7 cellular contexts compared by ENCODE assay signal in genomic region chr14:93984987-93985410, GRCh38. TPM values are rescaled to one million over a fixed set of nuclear protein-coding genes. Genes with fewer than 3 reads are reported as not detected.
DNase-seq lines count a peak whose midpoint lies in the region; ATAC-seq and TF ChIP-seq lines count a peak whose summit lies in the region.

No MANE protein-coding gene starts in this region.

- H3K4me3 ChIP-seq in SJCRH30 (no peak overlapping the region), stomach (no peak overlapping the region)

- intact Hi-C loops in stomach (cut with DNase I; ENCODE audit: low total_unique reads), result no loop called here

- H3K4me1 Mint-ChIP-seq in effector memory CD8-positive, alpha-beta T cell (ENCODE audit: low read depth in 2 of 2), result peaks cover 5 to 10% of the 10 kb centered on the region in 2 donors

- H3K36me3 ChIP-seq in SJCRH30, result no peaks in the 10 kb centered on the region
- no peaks in the 10 kb centered on the region for H3K36me3 ChIP-seq in stomach

- H3K27me3 ChIP-seq in SJCRH30 (no peaks in the 10 kb centered on the region), stomach (no peaks in the 10 kb centered on the region)

- H3K27ac ChIP-seq in SJCRH30, result no peak overlapping the region
- H3K27ac ChIP-seq in stomach, result peak overlapping the region in 2 of 5 donors; percentile 63 to 73

- TF ChIP-seq POLR2A in stomach (IDR thresholded peaks at IDR 0.05), result no peak

- H3K27me3 Mint-ChIP-seq in effector memory CD8-positive, alpha-beta T cell, result peaks cover 0 to 8% of the 10 kb centered on the region in 2 donors

- TF ChIP-seq EP300 in stomach (IDR thresholded peaks at IDR 0.05), result no peak

- WGBS in stomach, 5 donors, result 40 to 55% (median 44%) methylated on average over 7 of the region's 7 CpGs

- peaks cover 5% of the 10 kb centered on the region for H3K36me3 Mint-ChIP-seq in effector memory CD8-positive, alpha-beta T cell (ENCODE audit: insufficient read depth)
- peaks cover 5 to 10% of the 10 kb centered on the region in 2 donors for H3K36me3 Mint-ChIP-seq in activated naive CD4-positive, alpha-beta T cell treated with anti-CD3 and anti-CD28 coated beads, Interleukin-2, amount 50 U/mL, for 72 hours

- no peak overlapping the region for H3K4me3 Mint-ChIP-seq in effector memory CD8-positive, alpha-beta T cell

- H3K27ac Mint-ChIP-seq in effector memory CD8-positive, alpha-beta T cell, result no peak overlapping the region
- H3K27ac Mint-ChIP-seq in activated naive CD4-positive, alpha-beta T cell treated with anti-CD3 and anti-CD28 coated beads, Interleukin-2, amount 50 U/mL, for 72 hours, result peak overlapping the region in 1 of 2 donors; percentile 15

- TF ChIP-seq CTCF in stomach (IDR thresholded peaks at IDR 0.05), result peak in 4 of 7 experiments; percentile 18 to 31 (median 24)

- DNase-seq in H4 (ENCODE audit: low spot score), result peak; percentile 79
- DNase-seq in SJCRH30, result peak; percentile 58 to 68
- peak; percentile 40 for DNase-seq in globus pallidus (ENCODE audit: low spot score)
- no peak for DNase-seq in stomach
- no peak for DNase-seq in effector memory CD8-positive, alpha-beta T cell
- no peak for DNase-seq in activated naive CD4-positive, alpha-beta T cell treated with anti-CD3 and anti-CD28 coated beads, Interleukin-2, amount 50 U/mL, for 72 hours (ENCODE audit: low spot score in 2 of 2)

- H3K9me3 Mint-ChIP-seq in effector memory CD8-positive, alpha-beta T cell, result no peaks in the 10 kb centered on the region
- peaks cover 0 to 7% of the 10 kb centered on the region in 2 donors for H3K9me3 Mint-ChIP-seq in activated naive CD4-positive, alpha-beta T cell treated with anti-CD3 and anti-CD28 coated beads, Interleukin-2, amount 50 U/mL, for 72 hours

- ATAC-seq in effector memory CD8-positive, alpha-beta T cell (replicated peaks), result no peak
- no peak for ATAC-seq in HG03442 (IDR thresholded peaks at IDR 0.05; ENCODE audit: unreplicated experiment)
- no peak for ATAC-seq in activated naive CD4-positive, alpha-beta T cell treated with anti-CD3 and anti-CD28 coated beads, Interleukin-2, amount 50 U/mL, for 72 hours

- H3K4me1 ChIP-seq in SJCRH30, result peaks cover 59% of the 10 kb centered on the region
- H3K4me1 ChIP-seq in stomach, result peaks cover 0 to 38% (median 11%) of the 10 kb centered on the region in 4 donors

- H3K9me3 ChIP-seq in SJCRH30 (replicated peaks), result no peaks in the 10 kb centered on the region
- no peaks in the 10 kb centered on the region for H3K9me3 ChIP-seq in stomach

RNA-seq across cellular contexts. Expression of gene ASB2, which starts 8.6 kb away (rescaled TPM):
- total RNA-seq in H4 (2014; rRNA removed; shearing (Covaris generic)), result not detected in 2 replicates
- 2.3 and 2.4 TPM in 2 replicates for total RNA-seq in SJCRH30 (2014; rRNA removed; shearing (Covaris generic))
- total RNA-seq in stomach, result 100 to 1,000 TPM in 1 of 5 donors, 10 to 100 TPM in 3, 1 to 10 TPM in 1; 9.6 to 199 (median 34.8) TPM
- 10 to 100 TPM in 1 of 3 donors, 1 to 10 TPM in 2; 2.0 to 17.1 (median 2.2) TPM for polyA plus RNA-seq in stomach
- total RNA-seq in activated naive CD4-positive, alpha-beta T cell treated with anti-CD3 and anti-CD28 coated beads, Interleukin-2, amount 50 U/mL, for 72 hours, result 10 to 100 TPM; 12.9 to 50.0 TPM

RNA-seq across cellular contexts. Expression of gene CCDC197, which starts 12.1 kb away (rescaled TPM):
- not detected in 2 replicates for total RNA-seq in H4 (2014; rRNA removed; shearing (Covaris generic))
- total RNA-seq in SJCRH30 (2014; rRNA removed; shearing (Covaris generic)), result not detected in 2 replicates
- not detected for total RNA-seq in stomach
- not detected for polyA plus RNA-seq in stomach
- total RNA-seq in activated naive CD4-positive, alpha-beta T cell treated with anti-CD3 and anti-CD28 coated beads, Interleukin-2, amount 50 U/mL, for 72 hours, result under 1 TPM; 0.20 to 0.49 TPM

RNA-seq across cellular contexts. Expression of gene OTUB2, which starts 41.1 kb away (rescaled TPM):
- 1.7 and 2.5 TPM in 2 replicates for total RNA-seq in H4 (2014; rRNA removed; shearing (Covaris generic))
- total RNA-seq in SJCRH30 (2014; rRNA removed; shearing (Covaris generic)), result 0.51 and 0.55 TPM in 2 replicates
- total RNA-seq in stomach, result 1 to 10 TPM in 1 of 5 donors, under 1 TPM in 2, not detected in 2; 0.45 to 4.1 (median 0.92) TPM
- polyA plus RNA-seq in stomach, result under 1 TPM; 0.46 to 0.75 (median 0.50) TPM
- total RNA-seq in activated naive CD4-positive, alpha-beta T cell treated with anti-CD3 and anti-CD28 coated beads, Interleukin-2, amount 50 U/mL, for 72 hours, result 1 to 10 TPM; 1.2 to 2.3 TPM

RNA-seq across cellular contexts. Expression of gene FAM181A, which starts 57.9 kb away (rescaled TPM):
- total RNA-seq in H4 (2014; rRNA removed; shearing (Covaris generic)), result not detected in 2 replicates
- not detected in 2 replicates for total RNA-seq in SJCRH30 (2014; rRNA removed; shearing (Covaris generic))
- total RNA-seq in stomach, result not detected
- polyA plus RNA-seq in stomach, result not detected
- total RNA-seq in activated naive CD4-positive, alpha-beta T cell treated with anti-CD3 and anti-CD28 coated beads, Interleukin-2, amount 50 U/mL, for 72 hours, result not detected

Comparison
In these comparisons a context has a peak if more than half of its experiments do, and no peak if none do; other contexts are left out.
1. DNase-seq: peak in H4 (single experiment), SJCRH30 (2 of 2) and globus pallidus (single experiment); none in stomach (single experiment), effector memory CD8-positive, alpha-beta T cell (0 of 3) and activated naive CD4-positive, alpha-beta T cell treated with anti-CD3 and anti-CD28 coated beads, Interleukin-2, amount 50 U/mL, for 72 hours (0 of 2).